ENCODE assay signal across 8 cellular contexts in the genomic region with DNA sequence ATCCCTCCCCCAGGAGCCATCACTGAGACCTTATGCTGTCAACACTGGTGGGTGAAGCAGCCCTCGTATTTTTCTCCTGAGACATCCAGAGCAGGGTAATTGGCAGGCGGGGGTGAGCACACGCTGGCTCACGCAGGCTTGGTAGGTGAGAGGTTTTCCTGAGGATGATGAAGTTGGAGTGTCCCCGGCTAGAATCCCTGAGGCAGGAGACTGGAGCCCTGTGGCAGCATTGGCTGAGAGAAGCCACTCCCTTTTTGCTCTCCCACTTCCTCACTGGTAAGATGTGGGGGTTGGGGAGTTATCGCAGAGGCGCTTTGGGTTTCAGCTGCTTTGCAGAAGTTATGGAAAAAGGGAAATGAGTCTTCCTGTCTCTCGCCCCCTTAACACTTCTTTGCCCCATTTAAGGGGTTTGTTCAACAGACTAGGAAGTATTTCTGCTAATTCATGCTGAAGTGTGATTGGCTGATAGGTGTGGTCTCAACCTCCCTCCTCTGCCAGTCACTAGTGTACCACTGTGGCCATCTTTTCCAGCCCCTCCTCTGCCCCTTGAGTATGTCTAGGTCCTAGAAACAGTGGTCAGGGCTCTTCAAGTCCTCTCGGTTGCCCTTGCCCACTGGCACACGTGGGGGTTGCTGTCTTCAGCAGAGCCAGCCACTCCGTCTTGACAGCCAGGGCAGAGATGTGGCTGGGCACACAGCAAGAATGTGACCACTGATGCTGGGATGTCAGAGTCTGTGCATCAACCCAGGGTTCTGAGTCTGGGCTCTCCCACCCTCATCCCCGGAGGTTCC. TPM values are rescaled to one million over a fixed set of nuclear protein-coding genes. Genes with fewer than 3 reads are reported as not detected.
DNase-seq lines count a peak whose midpoint lies in the region; ATAC-seq and TF ChIP-seq lines count a peak whose summit lies in the region.

No MANE protein-coding gene starts in this region.

- ATAC-seq in GM21717 (IDR thresholded peaks at IDR 0.05; ENCODE audit: unreplicated experiment) (peak; percentile 43), right cardiac atrium (peak; percentile 34 to 52)
- peak; percentile 30 to 47 for ATAC-seq in activated naive CD4-positive, alpha-beta T cell treated with anti-CD3 and anti-CD28 coated beads, Interleukin-2, amount 50 U/mL, for 72 hours

- TF ChIP-seq CTCF in Loucy (conservative IDR thresholded peaks at IDR 0.05; ENCODE audit: low read length) (no peak), WERI-Rb-1 (IDR thresholded peaks at IDR 0.05; ENCODE audit: low read depth, low read length) (no peak)

- H3K4me1 ChIP-seq in Loucy (ENCODE audit: insufficient read depth, low read length, poor library complexity, severe bottlenecking): peaks cover 33% of the 10 kb centered on the region
- peaks cover 19% of the 10 kb centered on the region for H3K4me1 ChIP-seq in right cardiac atrium (ENCODE audit: control insufficient read depth, insufficient read depth, low read length)

- H3K36me3 Mint-ChIP-seq in activated naive CD4-positive, alpha-beta T cell treated with anti-CD3 and anti-CD28 coated beads, Interleukin-2, amount 50 U/mL, for 72 hours: peaks cover 13 to 35% of the 10 kb centered on the region in 2 donors

- H3K27ac Mint-ChIP-seq in activated naive CD4-positive, alpha-beta T cell treated with anti-CD3 and anti-CD28 coated beads, Interleukin-2, amount 50 U/mL, for 72 hours: peak overlapping the region; percentile 93 to 95

- no peak overlapping the region for H2AFZ ChIP-seq in Loucy (ENCODE audit: low read length)

- no peaks in the 10 kb centered on the region for H3K9me3 Mint-ChIP-seq in activated naive CD4-positive, alpha-beta T cell treated with anti-CD3 and anti-CD28 coated beads, Interleukin-2, amount 50 U/mL, for 72 hours

- 25% methylated on average over 12 of the region's 12 CpGs for WGBS in right cardiac atrium

- H3F3A ChIP-seq in Loucy (ENCODE audit: low read depth): no peaks in the 10 kb centered on the region

- peaks cover 4% of the 10 kb centered on the region; the same call in 1 of the 2 replicates for H3K36me3 ChIP-seq in Loucy (ENCODE audit: insufficient read depth, low read length)
- H3K36me3 ChIP-seq in WERI-Rb-1: no peaks in the 10 kb centered on the region

- no peaks in the 10 kb centered on the region for H3K9me2 ChIP-seq in Loucy (replicated peaks; ENCODE audit: low read depth, low read length)

- H3K27ac ChIP-seq in right cardiac atrium (ENCODE audit: low read length) (peak overlapping the region; percentile 97), WERI-Rb-1 (no peak overlapping the region)

- DNase-seq in GM03348 (ENCODE audit: low spot score) (peak; percentile 54), right cardiac atrium (peak; percentile 55 to 67 (median 66)), NCI-H526 (lab: John Stamatoyannopoulos, UW) (no peak), WERI-Rb-1 (no peak)
- DNase-seq in activated naive CD4-positive, alpha-beta T cell treated with anti-CD3 and anti-CD28 coated beads, Interleukin-2, amount 50 U/mL, for 72 hours (ENCODE audit: low spot score in 2 of 2): peak; percentile 37 to 70
- peak; percentile 32 to 49 (median 37) for DNase-seq in stimulated activated CD4-positive, alpha-beta T cell treated with anti-CD3 and anti-CD28 coated beads, Interleukin-12 subunit alpha, Interleukin-12 subunit beta, amount 100 ng/mL, for 48 hours (ENCODE audit: low read depth in 2 of 3, low spot score in 1 of 3)

- H3K9ac ChIP-seq in Loucy (ENCODE audit: low read depth, low read length, poor library complexity, severe bottlenecking): peak overlapping the region; percentile 46

- H3K79me2 ChIP-seq in Loucy (ENCODE audit: insufficient read depth, low read length): peaks cover 75% of the 10 kb centered on the region

- H3K4me3 ChIP-seq in Loucy (ENCODE audit: low read length, poor library complexity, severe bottlenecking) (peak overlapping the region; percentile 55), right cardiac atrium (ENCODE audit: low read length) (peak overlapping the region; percentile 21), WERI-Rb-1 (ENCODE audit: low read depth, low read length) (no peak overlapping the region)

- peak overlapping the region; percentile 62 for H3K4me2 ChIP-seq in Loucy (ENCODE audit: low read depth, low read length, poor library complexity, severe bottlenecking)

- H3K27me3 ChIP-seq in Loucy (ENCODE audit: insufficient read depth, low read length, poor library complexity, severe bottlenecking) (no peaks in the 10 kb centered on the region), right cardiac atrium (ENCODE audit: control insufficient read depth, insufficient read depth) (no peaks in the 10 kb centered on the region), WERI-Rb-1 (ENCODE audit: insufficient read depth, low read depth, severe bottlenecking) (no peaks in the 10 kb centered on the region)

- H3K9me3 ChIP-seq in Loucy (ENCODE audit: insufficient read depth, low read depth, low read length) (no peaks in the 10 kb centered on the region), right cardiac atrium (ENCODE audit: control insufficient read depth, low read length) (no peaks in the 10 kb centered on the region), WERI-Rb-1 (ENCODE audit: severe bottlenecking) (no peaks in the 10 kb centered on the region)

- peaks cover 17% of the 10 kb centered on the region for H4K20me1 ChIP-seq in Loucy (ENCODE audit: insufficient read depth, low read length, poor library complexity, severe bottlenecking)

- intact Hi-C loops in right cardiac atrium (cut with DNase I): no loop called here

RNA-seq across cellular contexts. Expression of gene ARPC1B, which starts 5.7 kb away (rescaled TPM):
- 100 to 1,000 TPM; 254 to 333 TPM for total RNA-seq in activated naive CD4-positive, alpha-beta T cell treated with anti-CD3 and anti-CD28 coated beads, Interleukin-2, amount 50 U/mL, for 72 hours
- total RNA-seq in right cardiac atrium: 10 to 100 TPM; 35.5 to 65.1 (median 56.6) TPM
- polyA plus RNA-seq in right cardiac atrium: 52.9 TPM

RNA-seq across cellular contexts. Expression of gene PDAP1, which starts 28.2 kb away (rescaled TPM):
- 100 to 1,000 TPM; 101 to 148 TPM for total RNA-seq in activated naive CD4-positive, alpha-beta T cell treated with anti-CD3 and anti-CD28 coated beads, Interleukin-2, amount 50 U/mL, for 72 hours
- total RNA-seq in right cardiac atrium: 10 to 100 TPM; 85.9 to 95.9 (median 90.1) TPM
- 167 TPM for polyA plus RNA-seq in right cardiac atrium

RNA-seq across cellular contexts. Expression of gene BUD31, which starts 28.5 kb away (rescaled TPM):
- total RNA-seq in activated naive CD4-positive, alpha-beta T cell treated with anti-CD3 and anti-CD28 coated beads, Interleukin-2, amount 50 U/mL, for 72 hours: 100 to 1,000 TPM; 131 to 135 TPM
- total RNA-seq in right cardiac atrium: 10 to 100 TPM; 37.8 to 53.6 (median 44.0) TPM
- 65.1 TPM for polyA plus RNA-seq in right cardiac atrium

RNA-seq across cellular contexts. Expression of gene ARPC1A, which starts 54.5 kb away (rescaled TPM):
- 10 to 100 TPM; 43.5 to 57.2 TPM for total RNA-seq in activated naive CD4-positive, alpha-beta T cell treated with anti-CD3 and anti-CD28 coated beads, Interleukin-2, amount 50 U/mL, for 72 hours
- 100 to 1,000 TPM; 106 to 126 (median 121) TPM for total RNA-seq in right cardiac atrium
- polyA plus RNA-seq in right cardiac atrium: 148 TPM

RNA-seq across cellular contexts. Expression of gene PTCD1, which starts 58.4 kb away (rescaled TPM):
- total RNA-seq in activated naive CD4-positive, alpha-beta T cell treated with anti-CD3 and anti-CD28 coated beads, Interleukin-2, amount 50 U/mL, for 72 hours: 1 to 10 TPM; 4.4 to 4.5 TPM
- 1 to 10 TPM; 3.1 to 4.4 (median 3.2) TPM for total RNA-seq in right cardiac atrium
- polyA plus RNA-seq in right cardiac atrium: 3.0 TPM

Comparison
In these comparisons a context has a peak if more than half of its experiments do, and no peak if none do; other contexts are left out.
1. DNase-seq: peak in GM03348 (single experiment), activated naive CD4-positive, alpha-beta T cell treated with anti-CD3 and anti-CD28 coated beads, Interleukin-2, amount 50 U/mL, for 72 hours (2 of 2), right cardiac atrium (3 of 3) and stimulated activated CD4-positive, alpha-beta T cell treated with anti-CD3 and anti-CD28 coated beads, Interleukin-12 subunit alpha, Interleukin-12 subunit beta, amount 100 ng/mL, for 48 hours (3 of 3); none in NCI-H526 (0 of 2) and WERI-Rb-1 (single experiment).
2. Peak in every context shown above with its lines, with median percentiles within 50 percentile points of each other: ATAC-seq.